In the genomic region with DNA sequence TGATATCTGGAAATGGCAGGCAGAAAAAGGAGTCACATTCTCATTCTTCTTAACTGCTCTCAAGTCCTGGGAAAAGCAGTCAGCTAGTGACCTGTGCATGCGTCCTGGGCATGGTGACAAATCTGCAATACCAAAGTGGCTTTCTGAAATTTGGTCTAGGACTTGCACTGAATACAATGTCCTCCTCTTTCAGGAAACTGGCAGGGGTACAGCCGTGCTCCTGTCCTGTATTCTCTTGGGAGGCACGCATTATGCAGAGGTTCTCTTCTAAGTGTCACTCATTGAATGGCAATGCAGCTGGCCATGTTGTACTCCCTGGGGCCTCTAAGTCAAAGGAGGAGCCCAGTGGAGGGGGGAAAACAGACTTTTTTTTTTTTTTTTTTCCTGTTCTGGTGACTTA, we compare ENCODE assay signal across 12 cellular contexts. TPM values are rescaled to one million over a fixed set of nuclear protein-coding genes. Genes with fewer than 3 reads are reported as not detected.
DNase-seq lines count a peak whose midpoint lies in the region; ATAC-seq and TF ChIP-seq lines count a peak whose summit lies in the region.
"Had no signal": no experiment of that assay in that cellular context is flagged by ENCODE, and none has a peak within 500 bp of the region (broad histone marks: within the 10 kb centered on the region; RNA-seq: fewer than 3 reads in every experiment).

No MANE protein-coding gene starts in this region.

- H3K4ac ChIP-seq in neuronal stem cell (ENCODE audit: low read length) = no peak overlapping the region

- H3K79me2 ChIP-seq in GM23338 (replicated peaks; ENCODE audit: insufficient read depth) = peaks cover 100% of the 10 kb centered on the region

- no peak overlapping the region for H3K18ac ChIP-seq in neuronal stem cell (ENCODE audit: low read length)

- H3K27ac Mint-ChIP-seq in activated CD4-positive, alpha-beta T cell treated with anti-CD3 and anti-CD28 coated beads for 36 hours = peak overlapping the region; percentile 63
- H3K27ac Mint-ChIP-seq in GM23338 = no peak overlapping the region

- no peak overlapping the region for H2AK5ac ChIP-seq in neuronal stem cell (ENCODE audit: low read depth, low read length)

- no peak overlapping the region for H4K8ac ChIP-seq in neuronal stem cell (ENCODE audit: low read depth, low read length)

- peaks cover 78% of the 10 kb centered on the region for H4K20me1 ChIP-seq in GM23338 (replicated peaks; ENCODE audit: insufficient read depth)

- no peak overlapping the region for H2BK12ac ChIP-seq in neuronal stem cell (ENCODE audit: low read length)

- H3K36me3 ChIP-seq in GM23338 (ENCODE audit: insufficient read depth) (peaks cover 15% of the 10 kb centered on the region; the same call in 1 of the 2 replicates), ectodermal cell (ENCODE audit: control insufficient read depth, insufficient read depth, low read length) (no peaks in the 10 kb centered on the region), neuronal stem cell (replicated peaks in 1 of 2; ENCODE audit: control insufficient read depth in 2 of 2, insufficient read depth in 2 of 2, low read length in 2 of 2) (peaks cover 0 to 73% of the 10 kb centered on the region in 2 donors), breast epithelium (no peaks in the 10 kb centered on the region)

- no peak overlapping the region for H2AFZ ChIP-seq in GM23338
- no peak overlapping the region for H2AFZ ChIP-seq in neuronal stem cell (ENCODE audit: low read length)

- H2BK5ac ChIP-seq in neuronal stem cell (ENCODE audit: low read length) = no peak overlapping the region

- H3K4me1 ChIP-seq in GM23338 (ENCODE audit: insufficient read depth) (peaks cover 56% of the 10 kb centered on the region), ectodermal cell (ENCODE audit: control insufficient read depth, insufficient read depth, low read length) (peaks cover 53% of the 10 kb centered on the region), neuronal stem cell (ENCODE audit: control insufficient read depth in 2 of 2, insufficient read depth in 1 of 2, low read depth in 1 of 2, low read length in 2 of 2) (peaks cover 25 to 44% of the 10 kb centered on the region in 2 donors), breast epithelium (peaks cover 0 to 37% of the 10 kb centered on the region in 2 donors)

- H3K36me3 Mint-ChIP-seq in activated CD4-positive, alpha-beta T cell treated with anti-CD3 and anti-CD28 coated beads for 36 hours (ENCODE audit: low read depth) = peaks cover 47% of the 10 kb centered on the region
- peaks cover 32% of the 10 kb centered on the region for H3K36me3 Mint-ChIP-seq in GM23338 (ENCODE audit: low read depth)

- H3K4me3 Mint-ChIP-seq in activated CD4-positive, alpha-beta T cell treated with anti-CD3 and anti-CD28 coated beads for 36 hours = no peak overlapping the region
- H3K4me3 Mint-ChIP-seq in GM23338 = no peak overlapping the region

- H3K4me1 Mint-ChIP-seq in activated CD4-positive, alpha-beta T cell treated with anti-CD3 and anti-CD28 coated beads for 36 hours = peaks cover 85% of the 10 kb centered on the region
- peaks cover 63% of the 10 kb centered on the region for H3K4me1 Mint-ChIP-seq in GM23338

- peak overlapping the region; percentile 4; the same call in 1 of the 2 replicates for H3K4me2 ChIP-seq in GM23338
- H3K4me2 ChIP-seq in neuronal stem cell (ENCODE audit: insufficient read depth, low read length, poor library complexity, severe bottlenecking) = no peak overlapping the region

- H3K9me2 ChIP-seq in GM23338 (ENCODE audit: insufficient read depth) = no peaks in the 10 kb centered on the region

- H3K4me3 ChIP-seq in GM23338 (no peak overlapping the region), ectodermal cell (ENCODE audit: insufficient read depth, low read depth, low read length) (no peak overlapping the region), neuronal stem cell (ENCODE audit: low read length in 2 of 2) (no peak overlapping the region), breast epithelium (no peak overlapping the region)

- no peak for TF ChIP-seq POLR2A in breast epithelium (IDR thresholded peaks at IDR 0.05)

- H3K9me3 ChIP-seq in ectodermal cell (ENCODE audit: control insufficient read depth, low read length) (no peaks in the 10 kb centered on the region), neuronal stem cell (replicated peaks in 1 of 2; ENCODE audit: control insufficient read depth in 2 of 2, insufficient read depth in 1 of 2, low read depth in 1 of 2, low read length in 2 of 2) (peaks cover 0 to 4% of the 10 kb centered on the region in 2 donors), breast epithelium (no peaks in the 10 kb centered on the region)

- H3K27me3 ChIP-seq in GM23338 (ENCODE audit: insufficient read depth) = no peaks in the 10 kb centered on the region
- no peaks in the 10 kb centered on the region for H3K27me3 ChIP-seq in ectodermal cell (ENCODE audit: control insufficient read depth, insufficient read depth, low read length, poor library complexity, severe bottlenecking)
- no peaks in the 10 kb centered on the region for H3K27me3 ChIP-seq in neuronal stem cell (ENCODE audit: control insufficient read depth in 3 of 3, insufficient read depth in 3 of 3, low read depth in 1 of 3, low read length in 3 of 3)
- H3K27me3 ChIP-seq in breast epithelium = no peaks in the 10 kb centered on the region

- no peak overlapping the region for H2BK15ac ChIP-seq in neuronal stem cell (ENCODE audit: low read length)

- WGBS in ectodermal cell, 2 experiments = 29 to 41% methylated on average over 3 of the region's 3 CpGs
- WGBS in neuronal stem cell (ENCODE audit: extremely low coverage in 2 of 2, insufficient read length in 2 of 2, insufficient replicate concordance in 1 of 2), 2 donors = no CpG with 5 or more reads among the region's 3 CpGs

- H4K91ac ChIP-seq in neuronal stem cell (ENCODE audit: low read depth, low read length, poor library complexity) = no peak overlapping the region

- no peak for TF ChIP-seq CTCF in GM23338 (conservative IDR thresholded peaks at IDR 0.05; ENCODE audit: low read depth in 2 of 2)
- TF ChIP-seq CTCF in breast epithelium (IDR thresholded peaks at IDR 0.05) = no peak

- no peak for ATAC-seq in activated CD4-positive, alpha-beta T cell treated with anti-CD3 and anti-CD28 coated beads for 36 hours
- ATAC-seq in GM23338 = peak; percentile 23; the same call in 2 of the 3 replicates

- no peak overlapping the region for H3K27ac ChIP-seq in GM23338 (ENCODE audit: low read depth)
- H3K27ac ChIP-seq in ectodermal cell (ENCODE audit: insufficient read depth, low read depth, low read length, poor library complexity, severe bottlenecking) = peak overlapping the region; percentile 52
- peak overlapping the region; percentile 52 for H3K27ac ChIP-seq in neuronal stem cell (replicated peaks; ENCODE audit: low read length)
- H3K27ac ChIP-seq in breast epithelium = no peak overlapping the region

- H2BK120ac ChIP-seq in neuronal stem cell (ENCODE audit: low read depth, low read length) = no peak overlapping the region

- no peaks in the 10 kb centered on the region for H3K27me3 Mint-ChIP-seq in activated CD4-positive, alpha-beta T cell treated with anti-CD3 and anti-CD28 coated beads for 36 hours
- H3K27me3 Mint-ChIP-seq in GM23338 (ENCODE audit: insufficient read depth, low read depth, poor library complexity) = no peaks in the 10 kb centered on the region

- H3K14ac ChIP-seq in neuronal stem cell (ENCODE audit: low read length) = no peak overlapping the region

- H3K79me1 ChIP-seq in neuronal stem cell (ENCODE audit: low read depth, low read length) = peaks cover 2% of the 10 kb centered on the region

- POLR2A ChIA-PET in activated CD4-positive, alpha-beta T cell treated with anti-CD3 and anti-CD28 coated beads for 36 hours (lab: Charles Lee) = no interaction called here

- intact Hi-C loops in activated CD4-positive, alpha-beta T cell treated with anti-CD3 and anti-CD28 coated beads for 36 hours (cut with DNase I, micrococcal nuclease) = loop anchor here in 1 of 2 experiments (2.0 kb wide), 1 partner anchor 14 kb away; no protein-coding TSS in a partner anchor
- intact Hi-C loops in breast epithelium (cut with DNase I; ENCODE audit: low total_unique reads) = loop anchor here (1.0 to 10.0 kb wide), 2 partner anchors 11 to 126 kb away; a partner anchor contains a TSS

- H3K23ac ChIP-seq in neuronal stem cell (ENCODE audit: low read depth, low read length, poor library complexity) = no peak overlapping the region

- H3K9me3 Mint-ChIP-seq in activated CD4-positive, alpha-beta T cell treated with anti-CD3 and anti-CD28 coated beads for 36 hours (ENCODE audit: low read depth) = no peaks in the 10 kb centered on the region
- H3K9me3 Mint-ChIP-seq in GM23338 = no peaks in the 10 kb centered on the region

- H3K9ac ChIP-seq in neuronal stem cell (ENCODE audit: low read depth, low read length, poor library complexity) = no peak overlapping the region

- peaks cover 16% of the 10 kb centered on the region for H3F3A ChIP-seq in GM23338 (replicated peaks; ENCODE audit: low read depth)

- no peak for DNase-seq in activated CD4-positive, alpha-beta T cell treated with anti-CD3 and anti-CD28 coated beads for 36 hours
- DNase-seq in activated CD4-positive, alpha-beta T cell treated with anti-CD3 and anti-CD28 coated beads, Interleukin-2, amount 50 U/mL, for 4 hours = no peak
- DNase-seq in GM23338 (ENCODE audit: low spot score) (no peak), neuronal stem cell (ENCODE audit: low spot score) (no peak), breast epithelium (ENCODE audit: low spot score in 2 of 2) (no peak), dermis blood vessel endothelial cell (no peak), NCI-H187 (lab: John Stamatoyannopoulos, UW) (no peak)
- DNase-seq: DMS79 treated with DMSO at 0.1 percent for 48 hours, left colon, NCI-H2081, SIG-M5 had no signal

- CTCF ChIA-PET in activated CD4-positive, alpha-beta T cell treated with anti-CD3 and anti-CD28 coated beads for 36 hours (lab: Charles Lee) = interaction anchor here (0.5 to 2.6 kb wide), 4 partner anchors 10 to 196 kb away, joined by 3 to 8 read pairs (median 7); no protein-coding TSS in a partner anchor

RNA-seq across cellular contexts. Expression of a gene that starts 10.6 kb away (rescaled TPM):
- 10 to 100 TPM; 48.6 to 52.3 TPM for total RNA-seq in activated CD4-positive, alpha-beta T cell treated with anti-CD3 and anti-CD28 coated beads for 36 hours
- 41.0 and 45.4 TPM in 2 replicates for total RNA-seq in GM23338 (2014; rRNA removed; shearing (Covaris generic))
- 19.7 and 20.8 TPM in 2 replicates for polyA plus RNA-seq in GM23338 (2016; fragmentation: Nextera tagmentation; extraction: Ambion mirVana)
- polyA plus RNA-seq in ectodermal cell (2013, experiment 1 of 4) = 48.0 TPM
- polyA plus RNA-seq in ectodermal cell (2013, experiment 2 of 4) = 58.4 TPM
- 43.1 TPM for polyA plus RNA-seq in ectodermal cell (2013, experiment 3 of 4)
- polyA plus RNA-seq in ectodermal cell (2013, experiment 4 of 4) = 45.3 TPM
- 24.9 TPM for polyA plus RNA-seq in neuronal stem cell (2013, experiment 1 of 2)
- polyA plus RNA-seq in neuronal stem cell (2013, experiment 2 of 2) = 24.3 TPM
- total RNA-seq in breast epithelium (10 to 100 TPM; 32.2 to 42.9 (median 40.3) TPM), dermis blood vessel endothelial cell (16.8 and 25.8 TPM in 2 replicates)

RNA-seq across cellular contexts. Expression of a gene that starts 37.8 kb away (rescaled TPM):
- 10 to 100 TPM; 23.3 to 29.5 TPM for total RNA-seq in activated CD4-positive, alpha-beta T cell treated with anti-CD3 and anti-CD28 coated beads for 36 hours
- total RNA-seq in GM23338 (2014; rRNA removed; shearing (Covaris generic)) = 31.3 and 34.2 TPM in 2 replicates
- 5.4 and 7.0 TPM in 2 replicates for polyA plus RNA-seq in GM23338 (2016; fragmentation: Nextera tagmentation; extraction: Ambion mirVana)
- 22.4 TPM for polyA plus RNA-seq in ectodermal cell (2013, experiment 1 of 4)
- polyA plus RNA-seq in ectodermal cell (2013, experiment 2 of 4) = 24.4 TPM
- 17.7 TPM for polyA plus RNA-seq in ectodermal cell (2013, experiment 3 of 4)
- polyA plus RNA-seq in ectodermal cell (2013, experiment 4 of 4) = 18.6 TPM
- polyA plus RNA-seq in neuronal stem cell (2013, experiment 1 of 2) = 15.4 TPM
- 14.5 TPM for polyA plus RNA-seq in neuronal stem cell (2013, experiment 2 of 2)
- total RNA-seq in breast epithelium (10 to 100 TPM in 2 of 3 donors, 1 to 10 TPM in 1; 3.2 to 20.6 (median 14.2) TPM), dermis blood vessel endothelial cell (18.7 and 20.5 TPM in 2 replicates)

RNA-seq across cellular contexts. Expression of a gene that starts 43.1 kb away (rescaled TPM):
- 10 to 100 TPM; 81.3 to 88.4 TPM for total RNA-seq in activated CD4-positive, alpha-beta T cell treated with anti-CD3 and anti-CD28 coated beads for 36 hours
- total RNA-seq in GM23338 (2014; rRNA removed; shearing (Covaris generic)) = 66.1 and 66.3 TPM in 2 replicates
- polyA plus RNA-seq in GM23338 (2016; fragmentation: Nextera tagmentation; extraction: Ambion mirVana) = 49.8 and 51.0 TPM in 2 replicates
- 154 TPM for polyA plus RNA-seq in ectodermal cell (2013, experiment 1 of 4)
- 161 TPM for polyA plus RNA-seq in ectodermal cell (2013, experiment 2 of 4)
- polyA plus RNA-seq in ectodermal cell (2013, experiment 3 of 4) = 119 TPM
- 131 TPM for polyA plus RNA-seq in ectodermal cell (2013, experiment 4 of 4)
- polyA plus RNA-seq in neuronal stem cell (2013, experiment 1 of 2) = 95.3 TPM
- 94.8 TPM for polyA plus RNA-seq in neuronal stem cell (2013, experiment 2 of 2)
- 10 to 100 TPM; 49.8 to 78.3 (median 56.9) TPM for total RNA-seq in breast epithelium
- total RNA-seq in dermis blood vessel endothelial cell = 130 and 195 TPM in 2 replicates

Comparison
In these comparisons a context has a peak if more than half of its experiments do, and no peak if none do; other contexts are left out.
1. H3K27ac ChIP-seq: peak in ectodermal cell (single experiment) and neuronal stem cell (single experiment); none in GM23338 (single experiment) and breast epithelium (0 of 2).